ENCODE assay signal across 9 cellular contexts in the genomic region with DNA sequence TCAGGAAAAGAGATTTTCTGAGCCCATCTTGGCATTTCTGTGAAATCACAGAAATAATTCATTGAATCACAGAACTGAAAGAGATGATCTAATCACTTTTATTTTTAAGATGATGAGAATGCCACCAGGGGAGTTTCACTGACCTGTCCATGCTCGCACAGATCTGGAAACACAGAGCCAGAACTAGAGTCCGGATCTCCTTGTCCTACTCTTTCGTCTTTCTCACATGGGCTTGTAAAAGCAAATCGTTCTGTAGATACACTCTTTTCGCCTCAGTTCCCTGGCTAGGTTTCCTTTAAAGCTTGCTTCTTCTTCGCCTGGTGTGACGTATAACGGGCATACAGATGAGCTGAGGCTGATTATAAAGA.
DNase-seq lines count a peak whose midpoint lies in the region; ATAC-seq and TF ChIP-seq lines count a peak whose summit lies in the region.
"Had no signal": no experiment of that assay in that cellular context is flagged by ENCODE, and none has a peak within 500 bp of the region (broad histone marks: within the 10 kb centered on the region; RNA-seq: fewer than 3 reads in every experiment).

No MANE protein-coding gene starts in this region.

- H2AFZ ChIP-seq in Karpas-422 (ENCODE audit: low read length), result peak overlapping the region; percentile 70; the same call in 1 of the 2 replicates

- H3K4me1 Mint-ChIP-seq in glutamatergic neuron (ENCODE audit: low read depth, unreplicated experiment), result peaks cover 13% of the 10 kb centered on the region
- peaks cover 5% of the 10 kb centered on the region for H3K4me1 Mint-ChIP-seq in endothelial cell (ENCODE audit: unreplicated experiment)

- DNase-seq in left ventricle myocardium inferior, result no peak
- DNase-seq in Right ventricle myocardium superior, result no peak
- DNase-seq in Karpas-422, result peak; percentile 64
- no peak for DNase-seq in glutamatergic neuron
- no peak for DNase-seq in transverse colon
- DNase-seq in endothelial cell (ENCODE audit: low spot score), result no peak
- DNase-seq in DMS153 treated with DMSO at 0.1 percent for 48 hours (lab: John Stamatoyannopoulos, UW; ENCODE audit: unreplicated experiment), result no peak
- no peak for DNase-seq in SKM-1 treated with dmso at 0.1 percent for 144 hours (lab: John Stamatoyannopoulos, UW; ENCODE audit: unreplicated experiment)
- DNase-seq: CD4-positive, CD25-positive, alpha-beta regulatory T cell had no signal

- no peaks in the 10 kb centered on the region for H3K9me3 Mint-ChIP-seq in glutamatergic neuron (ENCODE audit: unreplicated experiment)
- H3K9me3 Mint-ChIP-seq in endothelial cell (ENCODE audit: unreplicated experiment), result no peaks in the 10 kb centered on the region

- H3K27me3 Mint-ChIP-seq in glutamatergic neuron (ENCODE audit: unreplicated experiment) (peaks cover 1% of the 10 kb centered on the region), endothelial cell (ENCODE audit: unreplicated experiment) (no peaks in the 10 kb centered on the region)

- H4K20me1 ChIP-seq in Karpas-422 (ENCODE audit: insufficient read depth, low read depth, low read length), result no peaks in the 10 kb centered on the region

- H3K4me3 ChIP-seq in left ventricle myocardium inferior (peak overlapping the region; percentile 48), Karpas-422 (ENCODE audit: low read length) (peak overlapping the region; percentile 66), transverse colon (peak overlapping the region in 1 of 4 donors; percentile 8)

- in situ Hi-C loops in transverse colon (cut with MboI; ENCODE audit: low pct_ligation_motif_present in 1 of 4, low pct_unique_long_range_greater_than_20kb in 1 of 4, low sequenced_read_pairs in 3 of 4), result no loop called here

- H3K4me3 Mint-ChIP-seq in glutamatergic neuron (ENCODE audit: unreplicated experiment) (no peak overlapping the region), endothelial cell (ENCODE audit: unreplicated experiment) (no peak overlapping the region)
- H3K4me3 Mint-ChIP-seq: CD4-positive, CD25-positive, alpha-beta regulatory T cell had no signal

- H3K36me3 Mint-ChIP-seq in glutamatergic neuron (ENCODE audit: unreplicated experiment) (no peaks in the 10 kb centered on the region), endothelial cell (ENCODE audit: low read depth, unreplicated experiment) (no peaks in the 10 kb centered on the region)
- H3K36me3 Mint-ChIP-seq: CD4-positive, CD25-positive, alpha-beta regulatory T cell had no signal

- H3K9ac ChIP-seq in Karpas-422 (ENCODE audit: low read length), result peak overlapping the region; percentile 54

- TF ChIP-seq CTCF in left ventricle myocardium inferior (IDR thresholded peaks at IDR 0.05; ENCODE audit: borderline replicate concordance) (no peak), glutamatergic neuron (IDR thresholded peaks at IDR 0.05; ENCODE audit: partially characterized antibody, unreplicated experiment) (no peak), transverse colon (IDR thresholded peaks at IDR 0.05) (no peak), endothelial cell (IDR thresholded peaks at IDR 0.05; ENCODE audit: unreplicated experiment) (no peak)

- H3K27me3 ChIP-seq in left ventricle myocardium inferior (ENCODE audit: low read depth) (no peaks in the 10 kb centered on the region), Karpas-422 (ENCODE audit: low read length) (no peaks in the 10 kb centered on the region), transverse colon (no peaks in the 10 kb centered on the region)

- no peak for TF ChIP-seq POLR2A in transverse colon (IDR thresholded peaks at IDR 0.05)

- intact Hi-C loops in left ventricle myocardium inferior (cut with micrococcal nuclease), result no loop called here
- intact Hi-C loops in Right ventricle myocardium superior (cut with DNase I), result no loop called here
- intact Hi-C loops in transverse colon (cut with DNase I; ENCODE audit: low total_unique reads), result no loop called here

- no peaks in the 10 kb centered on the region for H3K9me3 ChIP-seq in left ventricle myocardium inferior (replicated peaks)
- no peaks in the 10 kb centered on the region for H3K9me3 ChIP-seq in Karpas-422 (ENCODE audit: low read length)
- H3K9me3 ChIP-seq in transverse colon, result no peaks in the 10 kb centered on the region

- H3K79me2 ChIP-seq in Karpas-422 (ENCODE audit: low read length), result no peaks in the 10 kb centered on the region

- 60 to 78% methylated on average over 4 to 8 of the region's 8 CpGs for WGBS in transverse colon (ENCODE audit: low coverage in 1 of 2), 2 donors

- H3K36me3 ChIP-seq in left ventricle myocardium inferior (no peaks in the 10 kb centered on the region), Karpas-422 (ENCODE audit: insufficient read depth, low read length) (no peaks in the 10 kb centered on the region), transverse colon (no peaks in the 10 kb centered on the region)

- H3K4me2 ChIP-seq in Karpas-422 (ENCODE audit: low read depth, low read length, poor library complexity, severe bottlenecking), result peak overlapping the region; percentile 81

- H3K9me2 ChIP-seq in Karpas-422 (replicated peaks; ENCODE audit: insufficient read depth, low read length), result no peaks in the 10 kb centered on the region

- H3K27ac ChIP-seq in left ventricle myocardium inferior (replicated peaks) (peak overlapping the region; percentile 89), Karpas-422 (ENCODE audit: low read length) (peak overlapping the region; percentile 50), transverse colon (peak overlapping the region; percentile 69 to 83 (median 80))

- TF ChIP-seq EP300 in transverse colon (IDR thresholded peaks at IDR 0.05; ENCODE audit: low read depth), result no peak

- ATAC-seq in Right ventricle myocardium superior (ENCODE audit: poor library complexity), result no peak

- peaks cover 31% of the 10 kb centered on the region for H3K4me1 ChIP-seq in left ventricle myocardium inferior
- peaks cover 46% of the 10 kb centered on the region for H3K4me1 ChIP-seq in Karpas-422 (ENCODE audit: low read length)
- H3K4me1 ChIP-seq in transverse colon, result peaks cover 3 to 46% (median 19%) of the 10 kb centered on the region in 4 donors

- H3K27ac Mint-ChIP-seq in glutamatergic neuron (ENCODE audit: unreplicated experiment), result peak overlapping the region; percentile 29
- no peak overlapping the region for H3K27ac Mint-ChIP-seq in endothelial cell (ENCODE audit: unreplicated experiment)
